ENCODE assay signal across 1 cellular context in the genomic region with DNA sequence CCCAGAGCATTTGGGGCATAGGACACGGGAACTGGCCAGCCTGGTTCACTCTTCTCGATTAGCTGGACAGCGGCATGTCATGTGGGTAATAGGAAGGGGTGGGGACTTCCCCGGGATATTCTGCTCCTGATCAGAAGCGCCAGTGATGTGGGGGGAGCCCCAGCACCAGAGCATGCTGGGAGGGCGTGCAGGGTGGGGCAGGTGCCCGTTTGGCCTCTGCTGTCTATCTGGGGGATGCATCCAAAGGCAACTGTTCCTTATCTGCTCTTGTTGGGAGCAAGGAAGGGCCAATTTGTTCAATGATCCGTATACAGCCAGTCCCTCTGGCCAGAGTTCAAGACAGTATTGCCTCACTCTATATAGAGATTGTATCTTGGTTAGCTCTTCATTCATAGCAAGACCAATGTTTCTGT.
TF ChIP-seq lines count a peak whose summit lies in the region.

No MANE protein-coding gene starts in this region.

TF ChIP-seq in H1, 55 proteins besides CTCF, POLR2A, EP300 and RAD21:
- no peak for TF ChIP-seq SIN3A (conservative IDR thresholded peaks at IDR 0.05 in 1 of 2, IDR thresholded peaks at IDR 0.05 in 1 of 2; ENCODE audit: low read depth in 1 of 2, low read length in 2 of 2)
TF ChIP-seq in H1: peak in this region for 0.
